In the genomic region with DNA sequence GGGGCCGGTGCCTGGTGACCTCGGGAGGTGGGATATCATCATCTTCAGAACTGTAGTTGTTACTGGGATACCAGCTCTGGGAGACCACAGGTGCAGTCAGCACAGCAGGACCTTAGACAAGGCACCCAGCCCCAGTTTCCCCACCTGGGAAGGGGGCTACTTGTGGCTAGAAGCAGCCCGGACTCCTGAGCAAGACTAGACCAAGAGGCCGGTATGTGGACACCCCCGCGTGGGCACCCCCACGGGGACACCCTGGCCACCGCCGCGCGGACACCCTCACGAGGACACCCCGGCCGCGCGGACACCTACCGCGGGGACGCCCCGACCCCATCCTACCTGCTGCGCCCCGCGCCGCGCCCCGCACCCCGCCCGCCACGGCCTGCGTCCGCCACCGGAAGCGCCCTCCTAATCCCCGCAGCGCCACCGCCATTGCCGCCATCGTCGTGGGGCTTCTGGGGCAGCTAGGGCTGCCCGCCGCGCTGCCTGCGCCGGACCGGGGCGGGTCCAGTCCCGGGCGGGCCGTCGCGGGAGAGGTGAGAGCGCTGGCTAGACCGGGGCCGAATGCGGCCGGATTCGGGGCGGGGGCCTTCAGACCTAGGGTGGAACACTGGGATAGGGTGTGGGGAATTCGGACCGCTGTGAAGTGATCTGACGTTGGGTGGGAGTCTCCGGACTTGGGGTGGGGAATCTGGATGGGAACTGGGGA, we compare ENCODE assay signal across 1 cellular context.
TF ChIP-seq lines count a peak whose summit lies in the region.

Gene COMT, plus strand, starts transcription at position 408 of the 706 bp plus-strand sequence. CDS start 20,755 bp downstream, outside the sequence.
Gene TXNRD2, minus strand, starts transcription at position 454 of the 706 bp plus-strand sequence. Its CDS starts 15 bp downstream, at position 439.

TF ChIP-seq in K562, 482 proteins besides CTCF, POLR2A, EP300 and RAD21 (continued from another document and continues in another):
- TF ChIP-seq UBTF (IDR thresholded peaks at IDR 0.05; ENCODE audit: borderline replicate concordance in 1 of 2, low read depth in 2 of 2, low read length in 2 of 2) (no peak), ZNF764 (CRISPR knock-in tag; IDR thresholded peaks at IDR 0.05; ENCODE audit: low read depth) (no peak), IFI16 (CRISPR knock-in tag; IDR thresholded peaks at IDR 0.05) (no peak), MTA1 (IDR thresholded peaks at IDR 0.05; ENCODE audit: borderline replicate concordance) (no peak), DDX20 (tag; IDR thresholded peaks at IDR 0.05; ENCODE audit: low read depth) (no peak), PHTF2 (CRISPR knock-in tag; IDR thresholded peaks at IDR 0.05) (no peak; the same call in 1 of the 2 replicates), BHLHE40 (IDR thresholded peaks at IDR 0.05; ENCODE audit: low read length) (peak; percentile 74), ZBTB33 (CRISPR knock-in tag; IDR thresholded peaks at IDR 0.05) (no peak), SREBF2 (CRISPR knock-in tag; IDR thresholded peaks at IDR 0.05) (no peak), ATF4 (CRISPR knock-in tag; IDR thresholded peaks at IDR 0.05) (peak; percentile 35; the same call in 1 of the 2 replicates), MYBL2 (IDR thresholded peaks at IDR 0.05; ENCODE audit: low read depth) (no peak), MYBL2 (CRISPR knock-in tag; IDR thresholded peaks at IDR 0.05; ENCODE audit: borderline replicate concordance) (no peak), BRF1 (IDR thresholded peaks at IDR 0.05; ENCODE audit: borderline replicate concordance, extremely low read depth, insufficient read length) (no peak), FOXK2 (conservative IDR thresholded peaks at IDR 0.05 in 1 of 2, IDR thresholded peaks at IDR 0.05 in 1 of 2; ENCODE audit: low read depth in 2 of 2) (no peak), TEAD4 (IDR thresholded peaks at IDR 0.05; ENCODE audit: low read length) (no peak), TEAD4 (CRISPR knock-in tag; IDR thresholded peaks at IDR 0.05; ENCODE audit: borderline replicate concordance) (no peak), ZNF79 (CRISPR knock-in tag; IDR thresholded peaks at IDR 0.05; ENCODE audit: low read depth) (no peak), ZNF347 (CRISPR knock-in tag; IDR thresholded peaks at IDR 0.05; ENCODE audit: low read depth) (no peak), CBFB (CRISPR knock-in tag; IDR thresholded peaks at IDR 0.05) (no peak), MCM5 (IDR thresholded peaks at IDR 0.05; ENCODE audit: low read depth) (no peak), ZNF124 (CRISPR knock-in tag; IDR thresholded peaks at IDR 0.05) (no peak), PCBP2 (IDR thresholded peaks at IDR 0.05; ENCODE audit: low read depth, low read length, poor library complexity, severe bottlenecking) (peak; percentile 91), EZH2 (IDR thresholded peaks at IDR 0.05; ENCODE audit: borderline replicate concordance, low read depth, low read length) (no peak), RBBP5 (IDR thresholded peaks at IDR 0.05; ENCODE audit: borderline replicate concordance, insufficient read depth, low read length, poor library complexity, severe bottlenecking) (peak; percentile 97), ZBTB17 (CRISPR knock-in tag; IDR thresholded peaks at IDR 0.05) (no peak), PHF8 (IDR thresholded peaks at IDR 0.05; ENCODE audit: borderline replicate concordance, low read length) (peak; percentile 89), NBN (IDR thresholded peaks at IDR 0.05; ENCODE audit: low read depth) (no peak), NCOR1 (IDR thresholded peaks at IDR 0.05) (no peak), HNRNPUL1 (IDR thresholded peaks at IDR 0.05; ENCODE audit: low read length) (no peak), HDAC1 (IDR thresholded peaks at IDR 0.05) (no peak), MYC (IDR thresholded peaks at IDR 0.05; ENCODE audit: low read depth, low read length) (peak; percentile 90), MYC (CRISPR knock-in tag; IDR thresholded peaks at IDR 0.05; ENCODE audit: borderline replicate concordance, low read depth) (no peak), HDAC2 (IDR thresholded peaks at IDR 0.05) (no peak), SMAD3 (CRISPR knock-in tag; conservative IDR thresholded peaks at IDR 0.05) (peak; percentile 50; the same call in 1 of the 2 replicates), ZNF717 (CRISPR knock-in tag; IDR thresholded peaks at IDR 0.05) (no peak), PHB (CRISPR knock-in tag; IDR thresholded peaks at IDR 0.05) (peak; percentile 58), ILK (tag; IDR thresholded peaks at IDR 0.05; ENCODE audit: borderline replicate concordance, low read depth) (no peak), FUS (optimal IDR thresholded peaks at IDR 0.05; ENCODE audit: low read depth, low read length) (peak; percentile 89)
- TF ChIP-seq, protein P1, sequence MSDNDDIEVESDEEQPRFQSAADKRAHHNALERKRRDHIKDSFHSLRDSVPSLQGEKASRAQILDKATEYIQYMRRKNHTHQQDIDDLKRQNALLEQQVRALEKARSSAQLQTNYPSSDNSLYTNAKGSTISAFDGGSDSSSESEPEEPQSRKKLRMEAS (CRISPR knock-in tag; IDR thresholded peaks at IDR 0.05): no peak
- TF ChIP-seq, protein P2, sequence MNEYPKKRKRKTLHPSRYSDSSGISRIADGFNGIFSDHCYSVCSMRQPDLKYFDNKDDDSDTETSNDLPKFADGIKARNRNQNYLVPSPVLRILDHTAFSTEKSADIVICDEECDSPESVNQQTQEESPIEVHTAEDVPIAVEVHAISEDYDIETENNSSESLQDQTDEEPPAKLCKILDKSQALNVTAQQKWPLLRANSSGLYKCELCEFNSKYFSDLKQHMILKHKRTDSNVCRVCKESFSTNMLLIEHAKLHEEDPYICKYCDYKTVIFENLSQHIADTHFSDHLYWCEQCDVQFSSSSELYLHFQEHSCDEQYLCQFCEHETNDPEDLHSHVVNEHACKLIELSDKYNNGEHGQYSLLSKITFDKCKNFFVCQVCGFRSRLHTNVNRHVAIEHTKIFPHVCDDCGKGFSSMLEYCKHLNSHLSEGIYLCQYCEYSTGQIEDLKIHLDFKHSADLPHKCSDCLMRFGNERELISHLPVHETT (CRISPR knock-in tag; conservative IDR thresholded peaks at IDR 0.05 in 1 of 2, IDR thresholded peaks at IDR 0.05 in 1 of 2): no peak
- TF ChIP-seq, protein P3, sequence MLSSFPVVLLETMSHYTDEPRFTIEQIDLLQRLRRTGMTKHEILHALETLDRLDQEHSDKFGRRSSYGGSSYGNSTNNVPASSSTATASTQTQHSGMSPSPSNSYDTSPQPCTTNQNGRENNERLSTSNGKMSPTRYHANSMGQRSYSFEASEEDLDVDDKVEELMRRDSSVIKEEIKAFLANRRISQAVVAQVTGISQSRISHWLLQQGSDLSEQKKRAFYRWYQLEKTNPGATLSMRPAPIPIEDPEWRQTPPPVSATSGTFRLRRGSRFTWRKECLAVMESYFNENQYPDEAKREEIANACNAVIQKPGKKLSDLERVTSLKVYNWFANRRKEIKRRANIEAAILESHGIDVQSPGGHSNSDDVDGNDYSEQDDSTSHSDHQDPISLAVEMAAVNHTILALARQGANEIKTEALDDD (IDR thresholded peaks at IDR 0.05): no peak
- TF ChIP-seq, protein P4, sequence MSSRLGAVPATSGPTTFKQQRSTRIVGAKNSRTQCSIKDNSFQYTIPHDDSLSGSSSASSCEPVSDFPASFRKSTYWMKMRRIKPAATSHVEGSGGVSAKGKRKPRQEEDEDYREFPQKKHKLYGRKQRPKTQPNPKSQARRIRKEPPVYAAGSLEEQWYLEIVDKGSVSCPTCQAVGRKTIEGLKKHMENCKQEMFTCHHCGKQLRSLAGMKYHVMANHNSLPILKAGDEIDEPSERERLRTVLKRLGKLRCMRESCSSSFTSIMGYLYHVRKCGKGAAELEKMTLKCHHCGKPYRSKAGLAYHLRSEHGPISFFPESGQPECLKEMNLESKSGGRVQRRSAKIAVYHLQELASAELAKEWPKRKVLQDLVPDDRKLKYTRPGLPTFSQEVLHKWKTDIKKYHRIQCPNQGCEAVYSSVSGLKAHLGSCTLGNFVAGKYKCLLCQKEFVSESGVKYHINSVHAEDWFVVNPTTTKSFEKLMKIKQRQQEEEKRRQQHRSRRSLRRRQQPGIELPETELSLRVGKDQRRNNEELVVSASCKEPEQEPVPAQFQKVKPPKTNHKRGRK (tag; IDR thresholded peaks at IDR 0.05): no peak
- TF ChIP-seq, protein P5, sequence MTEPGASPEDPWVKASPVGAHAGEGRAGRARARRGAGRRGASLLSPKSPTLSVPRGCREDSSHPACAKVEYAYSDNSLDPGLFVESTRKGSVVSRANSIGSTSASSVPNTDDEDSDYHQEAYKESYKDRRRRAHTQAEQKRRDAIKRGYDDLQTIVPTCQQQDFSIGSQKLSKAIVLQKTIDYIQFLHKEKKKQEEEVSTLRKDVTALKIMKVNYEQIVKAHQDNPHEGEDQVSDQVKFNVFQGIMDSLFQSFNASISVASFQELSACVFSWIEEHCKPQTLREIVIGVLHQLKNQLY (CRISPR knock-in tag; conservative IDR thresholded peaks at IDR 0.05): peak in 1 of 2 experiments; percentile 53; a peak in 2 of 4 replicates
- TF ChIP-seq, protein P6, sequence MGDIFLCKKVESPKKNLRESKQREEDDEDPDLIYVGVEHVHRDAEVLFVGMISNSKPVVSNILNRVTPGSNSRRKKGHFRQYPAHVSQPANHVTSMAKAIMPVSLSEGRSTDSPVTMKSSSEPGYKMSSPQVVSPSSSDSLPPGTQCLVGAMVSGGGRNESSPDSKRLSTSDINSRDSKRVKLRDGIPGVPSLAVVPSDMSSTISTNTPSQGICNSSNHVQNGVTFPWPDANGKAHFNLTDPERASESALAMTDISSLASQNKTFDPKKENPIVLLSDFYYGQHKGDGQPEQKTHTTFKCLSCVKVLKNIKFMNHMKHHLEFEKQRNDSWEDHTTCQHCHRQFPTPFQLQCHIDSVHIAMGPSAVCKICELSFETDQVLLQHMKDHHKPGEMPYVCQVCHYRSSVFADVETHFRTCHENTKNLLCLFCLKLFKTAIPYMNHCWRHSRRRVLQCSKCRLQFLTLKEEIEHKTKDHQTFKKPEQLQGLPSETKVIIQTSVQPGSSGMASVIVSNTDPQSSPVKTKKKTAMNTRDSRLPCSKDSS (IDR thresholded peaks at IDR 0.05; ENCODE audit: low read depth, partially characterized antibody): no peak
- TF ChIP-seq, protein P7, sequence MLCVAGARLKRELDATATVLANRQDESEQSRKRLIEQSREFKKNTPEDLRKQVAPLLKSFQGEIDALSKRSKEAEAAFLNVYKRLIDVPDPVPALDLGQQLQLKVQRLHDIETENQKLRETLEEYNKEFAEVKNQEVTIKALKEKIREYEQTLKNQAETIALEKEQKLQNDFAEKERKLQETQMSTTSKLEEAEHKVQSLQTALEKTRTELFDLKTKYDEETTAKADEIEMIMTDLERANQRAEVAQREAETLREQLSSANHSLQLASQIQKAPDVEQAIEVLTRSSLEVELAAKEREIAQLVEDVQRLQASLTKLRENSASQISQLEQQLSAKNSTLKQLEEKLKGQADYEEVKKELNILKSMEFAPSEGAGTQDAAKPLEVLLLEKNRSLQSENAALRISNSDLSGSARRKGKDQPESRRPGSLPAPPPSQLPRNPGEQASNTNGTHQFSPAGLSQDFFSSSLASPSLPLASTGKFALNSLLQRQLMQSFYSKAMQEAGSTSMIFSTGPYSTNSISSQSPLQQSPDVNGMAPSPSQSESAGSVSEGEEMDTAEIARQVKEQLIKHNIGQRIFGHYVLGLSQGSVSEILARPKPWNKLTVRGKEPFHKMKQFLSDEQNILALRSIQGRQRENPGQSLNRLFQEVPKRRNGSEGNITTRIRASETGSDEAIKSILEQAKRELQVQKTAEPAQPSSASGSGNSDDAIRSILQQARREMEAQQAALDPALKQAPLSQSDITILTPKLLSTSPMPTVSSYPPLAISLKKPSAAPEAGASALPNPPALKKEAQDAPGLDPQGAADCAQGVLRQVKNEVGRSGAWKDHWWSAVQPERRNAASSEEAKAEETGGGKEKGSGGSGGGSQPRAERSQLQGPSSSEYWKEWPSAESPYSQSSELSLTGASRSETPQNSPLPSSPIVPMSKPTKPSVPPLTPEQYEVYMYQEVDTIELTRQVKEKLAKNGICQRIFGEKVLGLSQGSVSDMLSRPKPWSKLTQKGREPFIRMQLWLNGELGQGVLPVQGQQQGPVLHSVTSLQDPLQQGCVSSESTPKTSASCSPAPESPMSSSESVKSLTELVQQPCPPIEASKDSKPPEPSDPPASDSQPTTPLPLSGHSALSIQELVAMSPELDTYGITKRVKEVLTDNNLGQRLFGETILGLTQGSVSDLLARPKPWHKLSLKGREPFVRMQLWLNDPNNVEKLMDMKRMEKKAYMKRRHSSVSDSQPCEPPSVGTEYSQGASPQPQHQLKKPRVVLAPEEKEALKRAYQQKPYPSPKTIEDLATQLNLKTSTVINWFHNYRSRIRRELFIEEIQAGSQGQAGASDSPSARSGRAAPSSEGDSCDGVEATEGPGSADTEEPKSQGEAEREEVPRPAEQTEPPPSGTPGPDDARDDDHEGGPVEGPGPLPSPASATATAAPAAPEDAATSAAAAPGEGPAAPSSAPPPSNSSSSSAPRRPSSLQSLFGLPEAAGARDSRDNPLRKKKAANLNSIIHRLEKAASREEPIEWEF (CRISPR knock-in tag; IDR thresholded peaks at IDR 0.05): no peak
